Comparison of ENCODE assay signal across 27 cellular contexts in genomic region chr5:114317751-114318150, GRCh38. TPM values are rescaled to one million over a fixed set of nuclear protein-coding genes. Genes with fewer than 3 reads are reported as not detected.
"Had no signal": no experiment of that assay in that cellular context is flagged by ENCODE, and none has a peak within 500 bp of the region (broad histone marks: within the 10 kb centered on the region; RNA-seq: fewer than 3 reads in every experiment).

No MANE protein-coding gene starts in this region.

- H3K4me3 ChIP-seq: body of pancreas, cardiac muscle cell, stomach, suprapubic skin, tibial nerve, uterus had no signal

- H3K9me3 ChIP-seq: body of pancreas, stomach, suprapubic skin, tibial nerve, uterus had no signal

- H3K27ac ChIP-seq: body of pancreas, cardiac muscle cell, parathyroid adenoma, stomach, suprapubic skin, tibial nerve, uterus had no signal

- H3K4me1 ChIP-seq: body of pancreas, parathyroid adenoma, stomach, suprapubic skin, tibial nerve, uterus had no signal

- ATAC-seq: body of pancreas; right cardiac atrium; stimulated activated effector memory CD8-positive, alpha-beta T cell treated with anti-CD3 and anti-CD28 coated beads, Interleukin-12 subunit alpha, Interleukin-12 subunit beta, amount 100 ng/mL, for 72 hours had no signal

- H3K36me3 ChIP-seq: cardiac muscle cell, stomach, suprapubic skin, tibial nerve, uterus had no signal

- H3K4me1 Mint-ChIP-seq: naive B cell; stimulated activated effector memory CD8-positive, alpha-beta T cell treated with anti-CD3 and anti-CD28 coated beads, Interleukin-12 subunit alpha, Interleukin-12 subunit beta, amount 100 ng/mL, for 72 hours had no signal

- H3K9ac ChIP-seq: parathyroid adenoma had no signal

- H3K27me3 Mint-ChIP-seq: dendritic cell treated with granulocyte-macrophage colony-stimulating factor and Interleukin-4, amounts not matched to agents 40 ng/mL and 50 ng/mL, for 4 days; naive B cell had no signal

- DNase-seq: activated CD4-positive, alpha-beta T cell treated with anti-CD3 and anti-CD28 coated beads for 4 hours; activated CD4-positive, alpha-beta T cell treated with anti-CD3 and anti-CD28 coated beads, Interleukin-2, amount 50 U/mL, for 48 hours; activated CD4-positive, CD25-positive, alpha-beta regulatory T cell; activated naive CD4-positive, alpha-beta T cell treated with anti-CD3 and anti-CD28 coated beads for 36 hours; activated T-cell treated with anti-CD3 and anti-CD28 coated beads, Interleukin-2, amount 50 U/mL, for 48 hours; anterior cingulate cortex; body of pancreas; effector CD4-positive, alpha-beta T cell; erythroblast; foreskin melanocyte; glutamatergic neuron; hypothalamus; naive B cell; nucleus accumbens; right cardiac atrium; stimulated activated CD4-positive, alpha-beta T cell treated with anti-CD3 and anti-CD28 coated beads, Interleukin-2, amount 100 ng/mL, for 24 hours; stomach; uterus had no signal

- FAIRE-seq: endometrium had no signal

- H3K27me3 ChIP-seq: body of pancreas, cardiac muscle cell, stomach, suprapubic skin, tibial nerve, uterus had no signal

- H2AFZ ChIP-seq: parathyroid adenoma had no signal

- H3K79me2 ChIP-seq: parathyroid adenoma had no signal

- H3K4me3 Mint-ChIP-seq: activated naive CD4-positive, alpha-beta T cell treated with anti-CD3 and anti-CD28 coated beads for 36 hours; dendritic cell treated with granulocyte-macrophage colony-stimulating factor and Interleukin-4, amounts not matched to agents 40 ng/mL and 50 ng/mL, for 4 days; naive B cell; stimulated activated effector memory CD8-positive, alpha-beta T cell treated with anti-CD3 and anti-CD28 coated beads, Interleukin-12 subunit alpha, Interleukin-12 subunit beta, amount 100 ng/mL, for 72 hours; T-helper 1 cell treated with Interleukin-12 subunit alpha and Interleukin-12 subunit beta and Interleukin-4 antibody, amounts not matched to agents 30 μg/mL and 1 μg/mL, for 36 hours had no signal

- H3K27ac Mint-ChIP-seq: activated naive CD4-positive, alpha-beta T cell treated with anti-CD3 and anti-CD28 coated beads for 36 hours; dendritic cell treated with granulocyte-macrophage colony-stimulating factor and Interleukin-4, amounts not matched to agents 40 ng/mL and 50 ng/mL, for 4 days; stimulated activated effector memory CD8-positive, alpha-beta T cell treated with anti-CD3 and anti-CD28 coated beads, Interleukin-12 subunit alpha, Interleukin-12 subunit beta, amount 100 ng/mL, for 72 hours; T-helper 1 cell treated with Interleukin-12 subunit alpha and Interleukin-12 subunit beta and Interleukin-4 antibody, amounts not matched to agents 30 μg/mL and 1 μg/mL, for 36 hours had no signal

- H3K9me3 Mint-ChIP-seq: activated naive CD4-positive, alpha-beta T cell treated with anti-CD3 and anti-CD28 coated beads for 36 hours; dendritic cell treated with granulocyte-macrophage colony-stimulating factor and Interleukin-4, amounts not matched to agents 40 ng/mL and 50 ng/mL, for 4 days; naive B cell; stimulated activated effector memory CD8-positive, alpha-beta T cell treated with anti-CD3 and anti-CD28 coated beads, Interleukin-12 subunit alpha, Interleukin-12 subunit beta, amount 100 ng/mL, for 72 hours; T-helper 1 cell treated with Interleukin-12 subunit alpha and Interleukin-12 subunit beta and Interleukin-4 antibody, amounts not matched to agents 30 μg/mL and 1 μg/mL, for 36 hours had no signal

RNA-seq across cellular contexts. Expression of gene KCNN2, which starts 44.1 kb away (rescaled TPM):
- total RNA-seq: activated naive CD4-positive, alpha-beta T cell treated with anti-CD3 and anti-CD28 coated beads for 36 hours; chondrocyte had no signal
